ENCODE assay signal across 1 cellular context in the genomic region with DNA sequence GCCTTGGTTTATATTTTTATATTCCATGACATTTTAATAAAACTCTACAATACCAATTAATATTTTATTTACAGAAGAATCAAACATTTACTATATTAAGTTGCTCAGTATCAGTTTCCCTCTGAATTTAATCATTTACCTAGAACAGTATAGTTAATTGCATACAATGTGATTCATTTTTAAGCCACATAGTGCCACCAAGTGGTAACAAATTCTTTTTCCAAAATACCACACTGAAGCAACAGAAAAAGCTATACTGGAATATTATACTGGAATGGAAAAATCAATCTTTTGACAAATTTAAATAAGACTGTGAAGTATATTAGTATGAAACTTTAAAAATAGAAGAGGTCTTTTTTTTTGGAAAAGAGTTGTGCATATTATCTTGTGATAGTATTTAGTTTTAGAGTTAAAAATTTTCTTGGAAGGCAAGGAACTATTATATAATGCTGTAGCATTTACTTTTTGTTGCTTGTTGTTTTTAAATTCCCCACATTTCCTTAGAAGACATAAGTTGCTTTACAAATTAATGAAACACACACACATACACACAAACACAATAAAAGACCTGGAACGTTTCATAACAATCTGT.
TF ChIP-seq lines count a peak whose summit lies in the region.

No MANE protein-coding gene starts in this region.

TF ChIP-seq in K562, 482 proteins besides CTCF, POLR2A, EP300 and RAD21 (continued from another document):
- TF ChIP-seq, protein P1, sequence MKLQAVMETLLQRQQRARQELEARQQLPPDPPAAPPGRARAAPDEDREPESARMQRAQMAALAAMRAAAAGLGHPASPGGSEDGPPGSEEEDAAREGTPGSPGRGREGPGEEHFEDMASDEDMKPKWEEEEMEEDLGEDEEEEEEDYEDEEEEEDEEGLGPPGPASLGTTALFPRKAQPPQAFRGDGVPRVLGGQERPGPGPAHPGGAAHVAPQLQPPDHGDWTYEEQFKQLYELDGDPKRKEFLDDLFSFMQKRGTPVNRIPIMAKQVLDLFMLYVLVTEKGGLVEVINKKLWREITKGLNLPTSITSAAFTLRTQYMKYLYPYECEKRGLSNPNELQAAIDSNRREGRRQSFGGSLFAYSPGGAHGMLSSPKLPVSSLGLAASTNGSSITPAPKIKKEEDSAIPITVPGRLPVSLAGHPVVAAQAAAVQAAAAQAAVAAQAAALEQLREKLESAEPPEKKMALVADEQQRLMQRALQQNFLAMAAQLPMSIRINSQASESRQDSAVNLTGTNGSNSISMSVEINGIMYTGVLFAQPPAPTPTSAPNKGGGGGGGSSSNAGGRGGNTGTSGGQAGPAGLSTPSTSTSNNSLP (IDR thresholded peaks at IDR 0.05; ENCODE audit: borderline replicate concordance, low read depth, low read length) = peak; percentile 55; the same call in 1 of the 2 replicates
- TF ChIP-seq NR3C1 (CRISPR knock-in tag; IDR thresholded peaks at IDR 0.05) = no peak
- no peak for TF ChIP-seq ASH1L (IDR thresholded peaks at IDR 0.05; ENCODE audit: borderline replicate concordance, low read depth, partially characterized antibody)
- TF ChIP-seq, protein P2, sequence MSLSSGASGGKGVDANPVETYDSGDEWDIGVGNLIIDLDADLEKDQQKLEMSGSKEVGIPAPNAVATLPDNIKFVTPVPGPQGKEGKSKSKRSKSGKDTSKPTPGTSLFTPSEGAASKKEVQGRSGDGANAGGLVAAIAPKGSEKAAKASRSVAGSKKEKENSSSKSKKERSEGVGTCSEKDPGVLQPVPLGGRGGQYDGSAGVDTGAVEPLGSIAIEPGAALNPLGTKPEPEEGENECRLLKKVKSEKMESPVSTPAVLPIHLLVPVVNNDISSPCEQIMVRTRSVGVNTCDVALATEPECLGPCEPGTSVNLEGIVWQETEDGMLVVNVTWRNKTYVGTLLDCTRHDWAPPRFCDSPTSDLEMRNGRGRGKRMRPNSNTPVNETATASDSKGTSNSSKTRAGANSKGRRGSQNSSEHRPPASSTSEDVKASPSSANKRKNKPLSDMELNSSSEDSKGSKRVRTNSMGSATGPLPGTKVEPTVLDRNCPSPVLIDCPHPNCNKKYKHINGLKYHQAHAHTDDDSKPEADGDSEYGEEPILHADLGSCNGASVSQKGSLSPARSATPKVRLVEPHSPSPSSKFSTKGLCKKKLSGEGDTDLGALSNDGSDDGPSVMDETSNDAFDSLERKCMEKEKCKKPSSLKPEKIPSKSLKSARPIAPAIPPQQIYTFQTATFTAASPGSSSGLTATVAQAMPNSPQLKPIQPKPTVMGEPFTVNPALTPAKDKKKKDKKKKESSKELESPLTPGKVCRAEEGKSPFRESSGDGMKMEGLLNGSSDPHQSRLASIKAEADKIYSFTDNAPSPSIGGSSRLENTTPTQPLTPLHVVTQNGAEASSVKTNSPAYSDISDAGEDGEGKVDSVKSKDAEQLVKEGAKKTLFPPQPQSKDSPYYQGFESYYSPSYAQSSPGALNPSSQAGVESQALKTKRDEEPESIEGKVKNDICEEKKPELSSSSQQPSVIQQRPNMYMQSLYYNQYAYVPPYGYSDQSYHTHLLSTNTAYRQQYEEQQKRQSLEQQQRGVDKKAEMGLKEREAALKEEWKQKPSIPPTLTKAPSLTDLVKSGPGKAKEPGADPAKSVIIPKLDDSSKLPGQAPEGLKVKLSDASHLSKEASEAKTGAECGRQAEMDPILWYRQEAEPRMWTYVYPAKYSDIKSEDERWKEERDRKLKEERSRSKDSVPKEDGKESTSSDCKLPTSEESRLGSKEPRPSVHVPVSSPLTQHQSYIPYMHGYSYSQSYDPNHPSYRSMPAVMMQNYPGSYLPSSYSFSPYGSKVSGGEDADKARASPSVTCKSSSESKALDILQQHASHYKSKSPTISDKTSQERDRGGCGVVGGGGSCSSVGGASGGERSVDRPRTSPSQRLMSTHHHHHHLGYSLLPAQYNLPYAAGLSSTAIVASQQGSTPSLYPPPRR (CRISPR knock-in tag; IDR thresholded peaks at IDR 0.05; ENCODE audit: borderline replicate concordance) = no peak
- peak; percentile 10; the same call in 1 of the 2 replicates for TF ChIP-seq TEAD4 (IDR thresholded peaks at IDR 0.05; ENCODE audit: low read length)
- TF ChIP-seq TEAD4 (CRISPR knock-in tag; IDR thresholded peaks at IDR 0.05; ENCODE audit: borderline replicate concordance) = no peak
- no peak for TF ChIP-seq ELK1 (CRISPR knock-in tag; IDR thresholded peaks at IDR 0.05)
- TF ChIP-seq, protein P3, sequence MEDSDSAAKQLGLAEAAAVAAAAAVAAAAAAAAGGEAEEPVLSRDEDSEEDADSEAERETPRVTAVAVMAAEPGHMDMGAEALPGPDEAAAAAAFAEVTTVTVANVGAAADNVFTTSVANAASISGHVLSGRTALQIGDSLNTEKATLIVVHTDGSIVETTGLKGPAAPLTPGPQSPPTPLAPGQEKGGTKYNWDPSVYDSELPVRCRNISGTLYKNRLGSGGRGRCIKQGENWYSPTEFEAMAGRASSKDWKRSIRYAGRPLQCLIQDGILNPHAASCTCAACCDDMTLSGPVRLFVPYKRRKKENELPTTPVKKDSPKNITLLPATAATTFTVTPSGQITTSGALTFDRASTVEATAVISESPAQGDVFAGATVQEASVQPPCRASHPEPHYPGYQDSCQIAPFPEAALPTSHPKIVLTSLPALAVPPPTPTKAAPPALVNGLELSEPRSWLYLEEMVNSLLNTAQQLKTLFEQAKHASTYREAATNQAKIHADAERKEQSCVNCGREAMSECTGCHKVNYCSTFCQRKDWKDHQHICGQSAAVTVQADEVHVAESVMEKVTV (CRISPR knock-in tag; IDR thresholded peaks at IDR 0.05) = peak; percentile 66
- no peak for TF ChIP-seq YY1 (IDR thresholded peaks at IDR 0.05; ENCODE audit: borderline replicate concordance in 1 of 3, control insufficient read depth in 1 of 3, extremely low read depth in 1 of 3, insufficient read depth in 3 of 3, insufficient read length in 1 of 3, insufficient replicate concordance in 2 of 3, low read depth in 1 of 3, low read length in 2 of 3)
